8 cellular contexts compared by ENCODE assay signal in genomic region chr9:100084145-100084478, GRCh38. TPM values are rescaled to one million over a fixed set of nuclear protein-coding genes. Genes with fewer than 3 reads are reported as not detected.
DNase-seq lines count a peak whose midpoint lies in the region; ATAC-seq lines count a peak whose summit lies in the region.
"Had no signal": no experiment of that assay in that cellular context is flagged by ENCODE, and none has a peak within 500 bp of the region (broad histone marks: within the 10 kb centered on the region; RNA-seq: fewer than 3 reads in every experiment).

No MANE protein-coding gene starts in this region.

- H3K27ac Mint-ChIP-seq in natural killer cell treated with Interleukin-12 subunit alpha and Interleukin-12 subunit beta and Interleukin-15 and Interleukin-18, amount 100 ng/mL, for 72 hours = peak overlapping the region; percentile 12 to 24

- H3K27me3 Mint-ChIP-seq in natural killer cell treated with Interleukin-12 subunit alpha and Interleukin-12 subunit beta and Interleukin-15 and Interleukin-18, amount 100 ng/mL, for 72 hours = no peaks in the 10 kb centered on the region

- H3K9me3 Mint-ChIP-seq in natural killer cell treated with Interleukin-12 subunit alpha and Interleukin-12 subunit beta and Interleukin-15 and Interleukin-18, amount 100 ng/mL, for 72 hours = no peaks in the 10 kb centered on the region

- peaks cover 59 to 80% of the 10 kb centered on the region in 2 donors for H3K4me1 Mint-ChIP-seq in natural killer cell treated with Interleukin-12 subunit alpha and Interleukin-12 subunit beta and Interleukin-15 and Interleukin-18, amount 100 ng/mL, for 72 hours (ENCODE audit: low read depth in 2 of 2)

- DNase-seq in natural killer cell treated with Interleukin-12 subunit alpha and Interleukin-12 subunit beta and Interleukin-15 and Interleukin-18, amount 100 ng/mL, for 72 hours (ENCODE audit: low spot score) = no peak
- DNase-seq in GDM1 (lab: John Stamatoyannopoulos, UW) (no peak), H4 (ENCODE audit: low spot score) (no peak), foreskin melanocyte (no peak)
- DNase-seq: NCI-H1417 had no signal

- ATAC-seq in GM19023 (IDR thresholded peaks at IDR 0.05; ENCODE audit: unreplicated experiment) (peak; percentile 52), HG02588 (IDR thresholded peaks at IDR 0.05; ENCODE audit: unreplicated experiment) (peak; percentile 53), HG03571 (IDR thresholded peaks at IDR 0.05; ENCODE audit: unreplicated experiment) (peak; percentile 42)
- ATAC-seq in natural killer cell treated with Interleukin-12 subunit alpha and Interleukin-12 subunit beta and Interleukin-15 and Interleukin-18, amount 100 ng/mL, for 72 hours = peak; percentile 45 to 70

- no peaks in the 10 kb centered on the region for H3K36me3 Mint-ChIP-seq in natural killer cell treated with Interleukin-12 subunit alpha and Interleukin-12 subunit beta and Interleukin-15 and Interleukin-18, amount 100 ng/mL, for 72 hours

- peak overlapping the region; percentile 54 for H3K4me3 Mint-ChIP-seq in natural killer cell treated with Interleukin-12 subunit alpha and Interleukin-12 subunit beta and Interleukin-15 and Interleukin-18, amount 100 ng/mL, for 72 hours

RNA-seq across cellular contexts. Expression of gene ERP44, which starts 14.7 kb away (rescaled TPM):
- 10 to 100 TPM; 13.1 to 26.3 TPM for total RNA-seq in natural killer cell treated with Interleukin-12 subunit alpha and Interleukin-12 subunit beta and Interleukin-15 and Interleukin-18, amount 100 ng/mL, for 72 hours
- 22.3 and 26.8 TPM in 2 replicates for total RNA-seq in H4 (2014; rRNA removed; shearing (Covaris generic))

RNA-seq across cellular contexts. Expression of gene INVS, which starts 14.9 kb away (rescaled TPM):
- total RNA-seq in natural killer cell treated with Interleukin-12 subunit alpha and Interleukin-12 subunit beta and Interleukin-15 and Interleukin-18, amount 100 ng/mL, for 72 hours = 10 to 100 TPM; 22.1 to 32.8 TPM
- 12.2 and 19.5 TPM in 2 replicates for total RNA-seq in H4 (2014; rRNA removed; shearing (Covaris generic))
